Comparison of ENCODE assay signal across 8 cellular contexts in the genomic region with DNA sequence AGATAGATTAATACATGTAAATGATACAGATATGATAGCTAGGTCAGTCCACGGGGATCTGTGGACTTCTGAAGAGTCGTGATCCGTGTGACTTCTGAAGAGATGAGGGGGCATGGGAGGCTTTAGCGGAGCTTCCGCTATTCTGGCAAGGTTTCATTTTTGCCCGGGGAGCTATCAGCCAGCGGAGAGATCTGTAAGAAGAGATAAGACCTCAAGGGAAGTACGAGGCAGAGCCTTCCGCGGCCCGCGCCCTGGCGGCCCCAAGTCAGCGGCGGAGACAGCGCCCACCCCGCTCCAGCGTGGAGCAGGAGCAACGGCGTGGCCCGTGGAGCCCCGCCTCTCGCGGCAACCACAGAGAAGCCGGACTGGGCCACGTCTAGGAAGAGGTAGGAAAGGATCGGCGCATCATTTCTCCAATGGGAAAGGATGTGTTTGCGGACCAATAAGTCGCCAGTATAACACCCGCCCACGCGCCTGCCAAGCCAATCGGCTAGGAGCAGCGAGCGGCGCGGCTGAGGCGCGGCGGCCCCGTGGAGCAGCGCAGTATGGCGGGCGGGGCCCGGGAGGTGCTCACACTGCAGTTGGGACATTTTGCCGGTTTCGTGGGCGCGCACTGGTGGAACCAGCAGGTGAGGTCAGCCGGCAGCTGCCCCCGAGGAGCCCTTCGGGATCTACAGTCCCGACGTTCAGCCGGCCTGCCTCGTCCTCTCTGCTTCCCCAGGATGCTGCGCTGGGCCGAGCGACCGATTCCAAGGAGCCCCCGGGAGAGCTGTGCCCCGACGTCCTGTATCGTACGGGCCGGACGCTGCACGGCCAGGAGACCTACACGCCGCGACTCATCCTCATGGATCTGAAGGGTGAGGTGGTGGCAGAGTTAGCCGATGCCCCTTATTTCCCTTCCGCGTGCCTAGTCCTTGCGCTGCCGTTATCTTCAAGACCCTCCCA.
DNase-seq lines count a peak whose midpoint lies in the region; ATAC-seq and TF ChIP-seq lines count a peak whose summit lies in the region.
"Not testable (repeated sequence)": the region's sequence is repeated elsewhere in the genome, so short reads cannot be mapped to it uniquely, and the experiment has no call there.

No MANE protein-coding gene starts in this region.

- ATAC-seq in GM19025 (IDR thresholded peaks at IDR 0.05; ENCODE audit: low read depth, unreplicated experiment) (peak; percentile 93), HG03280 (IDR thresholded peaks at IDR 0.05; ENCODE audit: unreplicated experiment) (peak; percentile 91)
- ATAC-seq in central memory CD8-positive, alpha-beta T cell (replicated peaks; ENCODE audit: extremely low read depth, poor library complexity, severe bottlenecking): peak; percentile 99

- not testable (repeated sequence) for H3K27me3 Mint-ChIP-seq in central memory CD8-positive, alpha-beta T cell

- DNase-seq in AG09319 (ENCODE audit: extremely low read depth, low read depth) (peak; percentile 94), NCI-H345 (lab: John Stamatoyannopoulos, UW) (peak; percentile 99), islet precursor cell (peak; percentile 99)
- DNase-seq in activated CD4-positive, CD25-positive, alpha-beta regulatory T cell (lab: John Stamatoyannopoulos, UW): peak; percentile 80 to 93 (median 86)
- peak; percentile 77 to 80 for DNase-seq in central memory CD8-positive, alpha-beta T cell (ENCODE audit: low spot score in 2 of 2)
- DNase-seq in stimulated activated CD4-positive, alpha-beta T cell treated with anti-CD3 and anti-CD28 coated beads, Interleukin-12 subunit alpha, Interleukin-12 subunit beta, amount 100 ng/mL, for 4 hours: peak; percentile 99

- H3K4me3 Mint-ChIP-seq in central memory CD8-positive, alpha-beta T cell: peak overlapping the region; percentile 91

- not testable (repeated sequence) for H3K9me3 Mint-ChIP-seq in central memory CD8-positive, alpha-beta T cell

- H3K36me3 Mint-ChIP-seq in central memory CD8-positive, alpha-beta T cell (ENCODE audit: insufficient read depth): peaks cover 13% of the 10 kb centered on the region

- peak overlapping the region; percentile 84 for H3K27ac Mint-ChIP-seq in central memory CD8-positive, alpha-beta T cell (ENCODE audit: low read depth)

- H3K4me1 Mint-ChIP-seq in central memory CD8-positive, alpha-beta T cell: not testable (repeated sequence)

- TF ChIP-seq CTCF in AG09319 (IDR thresholded peaks at IDR 0.05; ENCODE audit: low read depth, low read length): not testable (repeated sequence)

Comparison
In these comparisons a context has a peak if more than half of its experiments do, and no peak if none do; other contexts are left out.
1. Peak in every context shown above with its lines: DNase-seq and ATAC-seq.